ENCODE assay signal across 9 cellular contexts in genomic region chr2:48114256-48114655, GRCh38.
DNase-seq lines count a peak whose midpoint lies in the region; ATAC-seq and TF ChIP-seq lines count a peak whose summit lies in the region.
"Had no signal": no experiment of that assay in that cellular context is flagged by ENCODE, and none has a peak within 500 bp of the region (broad histone marks: within the 10 kb centered on the region; RNA-seq: fewer than 3 reads in every experiment).

No MANE protein-coding gene starts in this region.

- no peak overlapping the region for H3K9ac ChIP-seq in OCI-LY3 (ENCODE audit: low read length)

- no peak for TF ChIP-seq CTCF in OCI-LY3 (IDR thresholded peaks at IDR 0.05; ENCODE audit: low read depth, low read length)

- H3K36me3 ChIP-seq in OCI-LY3 (replicated peaks; ENCODE audit: low read depth, low read length), result no peaks in the 10 kb centered on the region

- H3K4me3 ChIP-seq in OCI-LY3 (ENCODE audit: low read length), result no peak overlapping the region
- H3K4me3 ChIP-seq: skin epidermis had no signal

- H3K27ac ChIP-seq in OCI-LY3 (ENCODE audit: low read length), result peak overlapping the region; percentile 45

- H2AFZ ChIP-seq in OCI-LY3 (ENCODE audit: low read depth, low read length), result no peak overlapping the region

- DNase-seq in CD1c-positive myeloid dendritic cell (ENCODE audit: extremely low spot score) (peak; percentile 68), astrocyte of the hippocampus (ENCODE audit: low read depth, low spot score) (peak; percentile 33), NCI-H187 (lab: John Stamatoyannopoulos, UW) (no peak)
- peak; percentile 33 to 78 for DNase-seq in stimulated activated CD4-positive, alpha-beta T cell treated with anti-CD3 and anti-CD28 coated beads, Interleukin-4, amount 100 ng/mL, for 4 hours

- H3K4me2 ChIP-seq in OCI-LY3 (ENCODE audit: low read length), result peak overlapping the region; percentile 46

- no peaks in the 10 kb centered on the region for H3K9me3 ChIP-seq in OCI-LY3 (ENCODE audit: insufficient read depth, low read length)

- H3K4me1 ChIP-seq in OCI-LY3 (ENCODE audit: low read length), result peaks cover 36% of the 10 kb centered on the region

- H3K27me3 ChIP-seq in OCI-LY3 (ENCODE audit: low read depth, low read length), result no peaks in the 10 kb centered on the region

- no peak for TF ChIP-seq POLR2A in GM18505 (IDR thresholded peaks at IDR 0.05; ENCODE audit: borderline replicate concordance, extremely low read depth, insufficient read depth, insufficient read length)

- H3K79me2 ChIP-seq in OCI-LY3 (ENCODE audit: low read length), result no peaks in the 10 kb centered on the region

- ATAC-seq in GM21529 (IDR thresholded peaks at IDR 0.05; ENCODE audit: unreplicated experiment), result peak; percentile 45
- no peak for ATAC-seq in GM18505 (IDR thresholded peaks at IDR 0.05; ENCODE audit: unreplicated experiment)
- no peak for ATAC-seq in HG03139 (IDR thresholded peaks at IDR 0.05; ENCODE audit: unreplicated experiment)

- H4K20me1 ChIP-seq in OCI-LY3 (ENCODE audit: insufficient read depth, low read length), result no peaks in the 10 kb centered on the region

Comparison
In these comparisons a context has a peak if more than half of its experiments do, and no peak if none do; other contexts are left out.
1. DNase-seq: peak in CD1c-positive myeloid dendritic cell (single experiment), astrocyte of the hippocampus (single experiment) and stimulated activated CD4-positive, alpha-beta T cell treated with anti-CD3 and anti-CD28 coated beads, Interleukin-4, amount 100 ng/mL, for 4 hours (2 of 2); none in NCI-H187 (0 of 2).